Comparison of ENCODE assay signal across 1 cellular context in genomic region chr6:32668226-32668747, GRCh38.
TF ChIP-seq lines count a peak whose summit lies in the region.

No MANE protein-coding gene starts in this region.

TF ChIP-seq in HEK293, 187 proteins besides CTCF, POLR2A, EP300 and RAD21 (continued from another document):
- TF ChIP-seq HIC1 (tag by site-specific recombination; IDR thresholded peaks at IDR 0.05) (no peak), ZBTB21 (tag by site-specific recombination; IDR thresholded peaks at IDR 0.05) (peak; percentile 70), ZNF302 (tag by site-specific recombination; IDR thresholded peaks at IDR 0.05; ENCODE audit: low read depth) (no peak)
TF ChIP-seq in HEK293: peak in this region for 4.
